12 cellular contexts compared by ENCODE assay signal in genomic region chr2:61775956-61776570, GRCh38.
DNase-seq lines count a peak whose midpoint lies in the region; ATAC-seq, FAIRE-seq and TF ChIP-seq lines count a peak whose summit lies in the region.
"Had no signal": no experiment of that assay in that cellular context is flagged by ENCODE, and none has a peak within 500 bp of the region (broad histone marks: within the 10 kb centered on the region; RNA-seq: fewer than 3 reads in every experiment).

No MANE protein-coding gene starts in this region.

- no peaks in the 10 kb centered on the region for H4K20me1 ChIP-seq in HepG2 (ENCODE audit: insufficient read depth, low read length)

- no peak overlapping the region for H3K4me2 ChIP-seq in HepG2 (ENCODE audit: low read depth, low read length)
- H3K4me2 ChIP-seq: A549 had no signal

- TF ChIP-seq EP300 in HepG2 (IDR thresholded peaks at IDR 0.05; ENCODE audit: low read depth in 2 of 2, low read length in 2 of 2) (no peak), HepG2 (CRISPR knock-in tag; IDR thresholded peaks at IDR 0.05; ENCODE audit: borderline replicate concordance) (no peak)

- ATAC-seq in HepG2 (no peak), right lobe of liver (no peak), HG02798 (IDR thresholded peaks at IDR 0.05; ENCODE audit: poor library complexity, unreplicated experiment) (peak; percentile 84), omental fat pad (ENCODE audit: low FRiP score) (no peak)
- peak; percentile 94 for ATAC-seq in stimulated activated naive B cell treated with anti-CD40 and anti-IgM and Interleukin-4, amounts not matched to agents 10 μg/mL and 1 μg/mL and 100 μg/mL, for 72 hours (replicated peaks)
- ATAC-seq: heart right ventricle had no signal

- peaks cover 14 to 17% of the 10 kb centered on the region in 2 donors for H3K4me1 Mint-ChIP-seq in stimulated activated naive B cell treated with anti-CD40 and anti-IgM and Interleukin-4, amounts not matched to agents 10 μg/mL and 1 μg/mL and 100 μg/mL, for 72 hours
- H3K4me1 Mint-ChIP-seq: activated CD4-positive, alpha-beta T cell treated with anti-CD3 and anti-CD28 coated beads, Interleukin-2, amount 10 ng/mL, durations not matched to agents 7 days and 5 days had no signal

- intact Hi-C loops in HepG2 (cut with micrococcal nuclease; ENCODE audit: unreplicated experiment) (no loop called here), right lobe of liver (cut with DNase I) (no loop called here), tibial artery (cut with DNase I; ENCODE audit: low total_unique reads) (no loop called here)

- 48% methylated on average over 8 of the region's 8 CpGs for WGBS in HepG2 (ENCODE audit: low lambda C conversion rate)
- WGBS in right lobe of liver (ENCODE audit: insufficient coverage, low coverage, low lambda C conversion rate, missing lambda C conversion rate), result 76% methylated on average over 7 of the region's 8 CpGs

- no peaks in the 10 kb centered on the region for H3K79me2 ChIP-seq in HepG2 (ENCODE audit: insufficient read depth, low read length)

- no peak for TF ChIP-seq RAD21 in HepG2 (CRISPR knock-in tag; IDR thresholded peaks at IDR 0.05)

- peak overlapping the region; percentile 77 for H3K27ac Mint-ChIP-seq in stimulated activated naive B cell treated with anti-CD40 and anti-IgM and Interleukin-4, amounts not matched to agents 10 μg/mL and 1 μg/mL and 100 μg/mL, for 72 hours
- H3K27ac Mint-ChIP-seq: activated CD4-positive, alpha-beta T cell treated with anti-CD3 and anti-CD28 coated beads, Interleukin-2, amount 10 ng/mL, durations not matched to agents 7 days and 5 days had no signal

- no peaks in the 10 kb centered on the region for H3K9me3 ChIP-seq in HepG2 (ENCODE audit: low read length)
- no peaks in the 10 kb centered on the region for H3K9me3 ChIP-seq in right lobe of liver
- H3K9me3 ChIP-seq in tibial artery, result peaks cover 0 to 5% (median 0%) of the 10 kb centered on the region in 3 donors

- H3K9ac ChIP-seq in HepG2 (ENCODE audit: insufficient read depth, low read depth, low read length), result no peak overlapping the region

- peaks cover 0 to 14% of the 10 kb centered on the region in 2 donors for H3K27me3 Mint-ChIP-seq in stimulated activated naive B cell treated with anti-CD40 and anti-IgM and Interleukin-4, amounts not matched to agents 10 μg/mL and 1 μg/mL and 100 μg/mL, for 72 hours

- no peak overlapping the region for H2AFZ ChIP-seq in HepG2 (ENCODE audit: low read length)

- in situ Hi-C loops in HepG2 (cut with HindIII; ENCODE audit: extremely low pct_ligation_motif_present, low pct_unique_long_range_greater_than_20kb), result no loop called here

- no peak overlapping the region for H3K4me3 ChIP-seq in HepG2 (replicated peaks in 1 of 3; ENCODE audit: insufficient read depth in 1 of 3, low read depth in 2 of 3, low read length in 3 of 3)
- H3K4me3 ChIP-seq in right lobe of liver, result no peak overlapping the region
- H3K4me3 ChIP-seq in HL-60 (replicated peaks; ENCODE audit: insufficient read depth, low read length), result no peak overlapping the region
- no peak overlapping the region for H3K4me3 ChIP-seq in tibial artery
- H3K4me3 ChIP-seq: A549, heart right ventricle had no signal

- TF ChIP-seq POLR2A in HepG2 (IDR thresholded peaks at IDR 0.05; ENCODE audit: insufficient read depth in 1 of 2, low read depth in 2 of 2, low read length in 2 of 2), result no peak
- TF ChIP-seq POLR2A in right lobe of liver (IDR thresholded peaks at IDR 0.05), result no peak

- TF ChIP-seq CTCF in HepG2 (CRISPR knock-in tag; IDR thresholded peaks at IDR 0.05), result no peak
- no peak for TF ChIP-seq CTCF in right lobe of liver (IDR thresholded peaks at IDR 0.05)
- TF ChIP-seq CTCF in HL-60 (IDR thresholded peaks at IDR 0.05; ENCODE audit: insufficient read depth, low read length), result no peak
- no peak for TF ChIP-seq CTCF in tibial artery (IDR thresholded peaks at IDR 0.05)
- TF ChIP-seq CTCF in omental fat pad (IDR thresholded peaks at IDR 0.05), result no peak

- H3K27ac ChIP-seq in HepG2 (ENCODE audit: extremely low read length, insufficient read depth, low read length), result no peak overlapping the region
- H3K27ac ChIP-seq in right lobe of liver, result no peak overlapping the region
- 0 out of 2 replicates have a peak overlapping the region, but pooled peaks have one; percentile 7 for H3K27ac ChIP-seq in HL-60 (replicated peaks)
- H3K27ac ChIP-seq in tibial artery, result no peak overlapping the region
- H3K27ac ChIP-seq: A549, heart right ventricle had no signal

- CTCF ChIA-PET in HepG2 (lab: Yijun Ruan, JAX; ENCODE audit: low intra/inter-chr PET ratio, low total read pairs), result no interaction called here

- no peaks in the 10 kb centered on the region for H3K36me3 Mint-ChIP-seq in stimulated activated naive B cell treated with anti-CD40 and anti-IgM and Interleukin-4, amounts not matched to agents 10 μg/mL and 1 μg/mL and 100 μg/mL, for 72 hours

- H3K36me3 ChIP-seq in HepG2 (replicated peaks in 1 of 2; ENCODE audit: control insufficient read depth in 1 of 2, insufficient read depth in 2 of 2, low read length in 2 of 2), result no peaks in the 10 kb centered on the region
- H3K36me3 ChIP-seq in right lobe of liver, result no peaks in the 10 kb centered on the region
- no peaks in the 10 kb centered on the region for H3K36me3 ChIP-seq in tibial artery
- H3K36me3 ChIP-seq: heart right ventricle had no signal

- FAIRE-seq in HepG2 (lab: Jason Lieb, UNC), result no peak

- DNase-seq in HepG2 (ENCODE audit: low spot score) (no peak), right lobe of liver (no peak), HL-60 (ENCODE audit: low read depth in 1 of 2, low spot score in 1 of 2) (no peak), occipital lobe (lab: John Stamatoyannopoulos, UW) (no peak), tibial artery (no peak), omental fat pad (ENCODE audit: low spot score) (no peak)
- DNase-seq in stimulated activated naive B cell treated with anti-CD40 and anti-IgM and Interleukin-4, amounts not matched to agents 10 μg/mL and 1 μg/mL and 100 μg/mL, for 72 hours, result no peak
- DNase-seq: activated CD4-positive, alpha-beta T cell treated with anti-CD3 and anti-CD28 coated beads, Interleukin-2, amount 10 ng/mL, durations not matched to agents 7 days and 5 days; heart right ventricle; NCI-H1436 had no signal

- H3K4me1 ChIP-seq in HepG2 (ENCODE audit: insufficient read depth, low read length) (no peaks in the 10 kb centered on the region), right lobe of liver (no peaks in the 10 kb centered on the region), tibial artery (no peaks in the 10 kb centered on the region)

- no TSS peak for BruUV-seq in HepG2 (replicated peaks; lab: Mats Ljungman, UMichigan)

- POLR2A ChIA-PET in HepG2 (lab: Yijun Ruan, JAX), result no interaction called here

- peaks cover 6% of the 10 kb centered on the region in 2 donors for H3K9me3 Mint-ChIP-seq in stimulated activated naive B cell treated with anti-CD40 and anti-IgM and Interleukin-4, amounts not matched to agents 10 μg/mL and 1 μg/mL and 100 μg/mL, for 72 hours

- peaks cover 0 to 13% of the 10 kb centered on the region in 2 experiments; a peak in 2 of 5 replicates for H3K27me3 ChIP-seq in HepG2 (ENCODE audit: control insufficient read depth in 1 of 2, insufficient read depth in 2 of 2, low read length in 2 of 2)
- no peaks in the 10 kb centered on the region for H3K27me3 ChIP-seq in right lobe of liver
- H3K27me3 ChIP-seq in HL-60 (ENCODE audit: insufficient read depth, poor library complexity, severe bottlenecking), result no peaks in the 10 kb centered on the region
- peaks cover 0 to 3% of the 10 kb centered on the region in 2 donors for H3K27me3 ChIP-seq in tibial artery

- H3K4me3 Mint-ChIP-seq in stimulated activated naive B cell treated with anti-CD40 and anti-IgM and Interleukin-4, amounts not matched to agents 10 μg/mL and 1 μg/mL and 100 μg/mL, for 72 hours, result peak overlapping the region in 1 of 2 donors; percentile 38
- H3K4me3 Mint-ChIP-seq: activated CD4-positive, alpha-beta T cell treated with anti-CD3 and anti-CD28 coated beads, Interleukin-2, amount 10 ng/mL, durations not matched to agents 7 days and 5 days had no signal

TF ChIP-seq in HepG2, 621 proteins besides CTCF, POLR2A, EP300 and RAD21:
- TF ChIP-seq RARA (CRISPR knock-in tag; IDR thresholded peaks at IDR 0.05) (no peak), ZNF770 (CRISPR knock-in tag; IDR thresholded peaks at IDR 0.05) (peak; percentile 36; the same call in 1 of the 2 replicates)
TF ChIP-seq in HepG2: peak in this region for 1.

Comparison
In these comparisons a context has a peak if more than half of its experiments do, and no peak if none do; other contexts are left out.
1. ATAC-seq: peak in HG02798 (single experiment) and stimulated activated naive B cell treated with anti-CD40 and anti-IgM and Interleukin-4, amounts not matched to agents 10 μg/mL and 1 μg/mL and 100 μg/mL, for 72 hours (2 of 2); none in HepG2 (single experiment), right lobe of liver (0 of 4) and omental fat pad (single experiment).